Comparison of ENCODE assay signal across 31 cellular contexts in the genomic region with DNA sequence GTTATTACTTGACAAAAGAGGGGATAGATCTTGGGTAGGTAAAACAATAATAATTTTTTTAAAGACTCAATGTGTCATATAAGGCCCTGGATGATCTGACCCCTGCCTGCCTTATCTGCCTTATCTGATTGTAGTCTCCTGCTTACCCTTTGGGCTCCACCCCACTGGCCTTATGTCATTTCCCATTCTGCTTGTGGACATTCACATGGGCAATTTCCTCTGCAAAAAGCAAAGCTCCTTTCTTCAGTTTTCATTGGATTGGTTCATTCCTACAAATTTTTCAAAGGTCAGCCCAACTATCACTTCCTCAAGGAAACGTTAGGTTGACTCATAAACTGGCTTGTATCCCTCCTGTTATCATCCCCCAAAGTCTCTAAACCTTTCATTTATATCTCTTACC.
"Had no signal": no experiment of that assay in that cellular context is flagged by ENCODE, and none has a peak within 500 bp of the region (broad histone marks: within the 10 kb centered on the region; RNA-seq: fewer than 3 reads in every experiment).

No MANE protein-coding gene starts in this region.

- H3K4me1 ChIP-seq: Peyer's patch, SJSA1 had no signal

- H3K36me3 ChIP-seq: brain microvascular endothelial cell, Peyer's patch, SJSA1, WERI-Rb-1 had no signal

- H3K9me3 ChIP-seq: Peyer's patch, SJSA1, SK-N-SH had no signal

- H3K27ac ChIP-seq: brain microvascular endothelial cell, Peyer's patch, SJSA1, WERI-Rb-1 had no signal

- H3K4me3 ChIP-seq: Peyer's patch, SJSA1 had no signal

- H3K27me3 ChIP-seq: brain microvascular endothelial cell, Peyer's patch, SJSA1 had no signal

- H3K9ac ChIP-seq: SK-N-SH had no signal

- H3K4me2 ChIP-seq: SK-N-SH had no signal

- DNase-seq: activated CD4-positive, alpha-beta T cell treated with anti-CD3 and anti-CD28 coated beads for 1 hour; activated CD4-positive, alpha-beta T cell treated with anti-CD3 and anti-CD28 coated beads for 48 hours; activated CD4-positive, CD25-positive, alpha-beta regulatory T cell; activated CD8-positive, alpha-beta T cell treated with anti-CD3 and anti-CD28 coated beads for 36 hours; activated effector memory CD4-positive, alpha-beta T cell treated with anti-CD3 and anti-CD28 coated beads, Interleukin-2, amount 50 U/mL, for 16 hours; activated naive CD4-positive, alpha-beta T cell; activated naive CD4-positive, alpha-beta T cell treated with anti-CD3 and anti-CD28 coated beads, Interleukin-2, amount 50 U/mL, for 16 hours; activated naive CD8-positive, alpha-beta T cell treated with anti-CD3 and anti-CD28 coated beads for 36 hours; activated T-cell treated with anti-CD3 and anti-CD28 coated beads, Interleukin-2, amount 50 U/mL, for 1 hour; activated T-cell treated with anti-CD3 and anti-CD28 coated beads, Interleukin-2, amount 50 U/mL, for 72 hours; amniotic stem cell; aorta; brain microvascular endothelial cell; central memory CD4-positive, alpha-beta T cell; NCI-H1105; NCI-H1417 treated with DMSO at 0.1 percent for 48 hours; NCI-H187 treated with DMSO at 0.1 percent for 48 hours; NCI-H2081; NCI-H2171 treated with DMSO at 0.1 percent for 48 hours; NCI-H2227 treated with DMSO at 0.1 percent for 48 hours; NCI-H446; NCI-H524; NCI-H69; NCI-H82; PC-3; Peyer's patch; RPMI8226; SHP77 treated with DMSO at 0.1 percent for 48 hours; SK-N-SH; WERI-Rb-1 had no signal
